19 cellular contexts compared by ENCODE assay signal in genomic region chr9:132591751-132592314, GRCh38. TPM values are rescaled to one million over a fixed set of nuclear protein-coding genes. Genes with fewer than 3 reads are reported as not detected.
A peak's percentile ranks its signal among the peaks of the same experiment; 100 is the strongest.
DNase-seq lines count a peak whose midpoint lies in the region; ATAC-seq and TF ChIP-seq lines count a peak whose summit lies in the region.
"Had no signal": no experiment of that assay in that cellular context is flagged by ENCODE, and none has a peak within 500 bp of the region (broad histone marks: within the 10 kb centered on the region; RNA-seq: fewer than 3 reads in every experiment).

No MANE protein-coding gene starts in this region.

- H3K9me3 Mint-ChIP-seq in WTC11: no peaks in the 10 kb centered on the region
- no peaks in the 10 kb centered on the region for H3K9me3 Mint-ChIP-seq in nephron progenitor cell
- H3K9me3 Mint-ChIP-seq: CD8-positive, alpha-beta memory T cell had no signal

- no CpG with 5 or more reads among the region's 9 CpGs for WGBS in neuronal stem cell (ENCODE audit: extremely low coverage in 2 of 2, insufficient read length in 2 of 2, insufficient replicate concordance in 1 of 2), 2 donors

- H3K9me3 ChIP-seq in iPS-15b (ENCODE audit: control insufficient read depth, insufficient read depth, low read length) (no peaks in the 10 kb centered on the region), neuronal stem cell (replicated peaks in 1 of 2; ENCODE audit: control insufficient read depth in 2 of 2, insufficient read depth in 1 of 2, low read depth in 1 of 2, low read length in 2 of 2) (peaks cover 0 to 2% of the 10 kb centered on the region in 2 donors)

- no peak overlapping the region for H2BK120ac ChIP-seq in neuronal stem cell (ENCODE audit: low read depth, low read length)

- no peak overlapping the region for H4K91ac ChIP-seq in neuronal stem cell (ENCODE audit: low read depth, low read length, poor library complexity)

- H2BK15ac ChIP-seq in neuronal stem cell (ENCODE audit: low read length): no peak overlapping the region

- H3K36me3 Mint-ChIP-seq in WTC11: peaks cover 19% of the 10 kb centered on the region
- peaks cover 30% of the 10 kb centered on the region for H3K36me3 Mint-ChIP-seq in nephron progenitor cell (ENCODE audit: low read depth)

- H4K8ac ChIP-seq in neuronal stem cell (ENCODE audit: low read depth, low read length): no peak overlapping the region

- TF ChIP-seq CTCF in WTC11 (IDR thresholded peaks at IDR 0.05): no peak
- TF ChIP-seq CTCF in GM10266 (IDR thresholded peaks at IDR 0.05; ENCODE audit: control insufficient read depth, insufficient read depth, low read depth, missing control alignments): no peak
- TF ChIP-seq CTCF in nephron progenitor cell (IDR thresholded peaks at IDR 0.05): no peak

- no peak overlapping the region for H3K23ac ChIP-seq in neuronal stem cell (ENCODE audit: low read depth, low read length, poor library complexity)

- H3K27me3 Mint-ChIP-seq in WTC11 (ENCODE audit: low read depth) (peaks cover 64% of the 10 kb centered on the region), nephron progenitor cell (ENCODE audit: low read depth, poor library complexity) (peaks cover 67% of the 10 kb centered on the region)

- ATAC-seq in WTC11: peak; percentile 9
- ATAC-seq: HCT116, K562, Panc1, Right ventricle myocardium inferior had no signal

- DNase-seq in H7 (peak; percentile 84), WTC11 (ENCODE audit: low spot score) (no peak), neuronal stem cell (ENCODE audit: low spot score) (no peak), NCI-H1694 treated with DMSO at 0.1 percent for 48 hours (lab: John Stamatoyannopoulos, UW) (no peak), GM10266 (ENCODE audit: extremely low spot score) (no peak), nephron progenitor cell (no peak), NCI-H2107 (lab: John Stamatoyannopoulos, UW) (no peak)
- DNase-seq: CD8-positive, alpha-beta memory T cell; NCI-H1930; NCI-H2171 treated with DMSO at 0.1 percent for 48 hours; NCI-H446 treated with DMSO at 0.1 percent for 48 hours had no signal

- no peak overlapping the region for H3K27ac ChIP-seq in neuronal stem cell (replicated peaks; ENCODE audit: low read length)
- H3K27ac ChIP-seq: BLaER1 treated with 17β-estradiol and CSF1 and Interleukin-3, amounts not matched to agents 10 nM and 100 nM; HL-60 had no signal

- H3K27ac Mint-ChIP-seq in WTC11 (peak overlapping the region; percentile 80), nephron progenitor cell (no peak overlapping the region)

- no peak overlapping the region for H2AFZ ChIP-seq in neuronal stem cell (ENCODE audit: low read length)

- H3K4me1 ChIP-seq in iPS-15b (ENCODE audit: control insufficient read depth, insufficient read depth, low read length) (peaks cover 22% of the 10 kb centered on the region), neuronal stem cell (ENCODE audit: control insufficient read depth in 2 of 2, insufficient read depth in 1 of 2, low read depth in 1 of 2, low read length in 2 of 2) (peaks cover 6 to 17% of the 10 kb centered on the region in 2 donors)

- CTCF ChIA-PET in WTC11 (lab: Charles Lee): interaction anchor here (0.6 to 1.4 kb wide), 6 partner anchors 12 to 246 kb away, joined by 3 to 4 read pairs (median 3); partner anchors contain the start of genes DDX31 and GTF3C4

- peak overlapping the region; percentile 3; the same call in 1 of the 2 replicates for H3K4me3 ChIP-seq in H7 (ENCODE audit: insufficient read depth, low read depth, low read length)
- peak overlapping the region; percentile 46 for H3K4me3 ChIP-seq in iPS-15b (ENCODE audit: low read depth, low read length)
- H3K4me3 ChIP-seq in neuronal stem cell (ENCODE audit: low read length in 2 of 2): no peak overlapping the region
- H3K4me3 ChIP-seq: BLaER1 treated with 17β-estradiol and CSF1 and Interleukin-3, amounts not matched to agents 10 nM and 100 nM; K562 had no signal

- H3K9ac ChIP-seq in iPS-15b (ENCODE audit: low read depth, low read length) (no peak overlapping the region), neuronal stem cell (ENCODE audit: low read depth, low read length, poor library complexity) (no peak overlapping the region)
- H3K9ac ChIP-seq: BLaER1 treated with 17β-estradiol and CSF1 and Interleukin-3, amounts not matched to agents 10 nM and 100 nM had no signal

- peaks cover 41% of the 10 kb centered on the region for H3K4me1 Mint-ChIP-seq in WTC11
- peaks cover 18% of the 10 kb centered on the region for H3K4me1 Mint-ChIP-seq in nephron progenitor cell

- no peak overlapping the region for H3K4ac ChIP-seq in neuronal stem cell (ENCODE audit: low read length)

- peak overlapping the region; percentile 66 for H3K4me3 Mint-ChIP-seq in WTC11
- no peak overlapping the region for H3K4me3 Mint-ChIP-seq in nephron progenitor cell

- H3K4me2 ChIP-seq in neuronal stem cell (ENCODE audit: insufficient read depth, low read length, poor library complexity, severe bottlenecking): peak overlapping the region; percentile 47
- H3K4me2 ChIP-seq: BLaER1 treated with 17β-estradiol and CSF1 and Interleukin-3, amounts not matched to agents 10 nM and 100 nM had no signal

- H3K27me3 ChIP-seq in H7 (ENCODE audit: control insufficient read depth, insufficient read depth, low read length): peaks cover 61% of the 10 kb centered on the region
- peaks cover 54% of the 10 kb centered on the region for H3K27me3 ChIP-seq in iPS-15b (ENCODE audit: control insufficient read depth, insufficient read depth, low read length)
- H3K27me3 ChIP-seq in neuronal stem cell (ENCODE audit: control insufficient read depth in 3 of 3, insufficient read depth in 3 of 3, low read depth in 1 of 3, low read length in 3 of 3): peaks cover 41 to 53% (median 51%) of the 10 kb centered on the region in 3 experiments

- H3K79me1 ChIP-seq in neuronal stem cell (ENCODE audit: low read depth, low read length): no peaks in the 10 kb centered on the region

- H2BK5ac ChIP-seq in neuronal stem cell (ENCODE audit: low read length): no peak overlapping the region

- H3K36me3 ChIP-seq in H7 (replicated peaks; ENCODE audit: control insufficient read depth, insufficient read depth, low read length) (no peaks in the 10 kb centered on the region), iPS-15b (ENCODE audit: control insufficient read depth, insufficient read depth, low read length) (peaks cover 9% of the 10 kb centered on the region), neuronal stem cell (replicated peaks in 1 of 2; ENCODE audit: control insufficient read depth in 2 of 2, insufficient read depth in 2 of 2, low read length in 2 of 2) (peaks cover 7 to 32% of the 10 kb centered on the region in 2 donors)

- POLR2A ChIA-PET in WTC11 (lab: Charles Lee): no interaction called here

- no peak overlapping the region for H2AK5ac ChIP-seq in neuronal stem cell (ENCODE audit: low read depth, low read length)

- no peak overlapping the region for H3K14ac ChIP-seq in neuronal stem cell (ENCODE audit: low read length)

- H3K18ac ChIP-seq in neuronal stem cell (ENCODE audit: low read length): no peak overlapping the region

- H2BK12ac ChIP-seq in neuronal stem cell (ENCODE audit: low read length): no peak overlapping the region

TF ChIP-seq in WTC11, 78 proteins besides CTCF, POLR2A, EP300 and RAD21 (continues in another document):
- TF ChIP-seq FOXK1 (CRISPR knock-in tag; IDR thresholded peaks at IDR 0.05): no peak
- no peak for TF ChIP-seq ZNF512 (CRISPR knock-in tag; IDR thresholded peaks at IDR 0.05; ENCODE audit: borderline replicate concordance)
- 0 out of 2 replicates have a peak, but pooled peaks have one; percentile 22 for TF ChIP-seq FOXP4 (CRISPR knock-in tag; IDR thresholded peaks at IDR 0.05)
- no peak for TF ChIP-seq CREM (CRISPR knock-in tag; IDR thresholded peaks at IDR 0.05)

RNA-seq across cellular contexts. Expression of gene BARHL1, which starts 9.4 kb away (rescaled TPM):
- 0.07 TPM in 1 of 2 replicates, not detected in the other for total RNA-seq in H7 (2014; rRNA removed; shearing (Covaris generic))
- total RNA-seq in WTC11 (2021): 0.15 to 0.16 TPM in 2 of 3 replicates, not detected in the other
- 0.08 TPM for polyA plus RNA-seq in neuronal stem cell (2013, experiment 1 of 2)
- polyA plus RNA-seq in neuronal stem cell (2013, experiment 2 of 2): 0.10 TPM
- total RNA-seq: CD8-positive, alpha-beta memory T cell; Daoy; K562; Right ventricle myocardium inferior had no signal
- polyA plus RNA-seq: CD8-positive, alpha-beta memory T cell; K562 had no signal

Comparison
In these comparisons a context has a peak if more than half of its experiments do, and no peak if none do; other contexts are left out.
1. H3K4me3 ChIP-seq: peak in H7 (single experiment) and iPS-15b (single experiment); none in neuronal stem cell (0 of 2).